In the genomic region with DNA sequence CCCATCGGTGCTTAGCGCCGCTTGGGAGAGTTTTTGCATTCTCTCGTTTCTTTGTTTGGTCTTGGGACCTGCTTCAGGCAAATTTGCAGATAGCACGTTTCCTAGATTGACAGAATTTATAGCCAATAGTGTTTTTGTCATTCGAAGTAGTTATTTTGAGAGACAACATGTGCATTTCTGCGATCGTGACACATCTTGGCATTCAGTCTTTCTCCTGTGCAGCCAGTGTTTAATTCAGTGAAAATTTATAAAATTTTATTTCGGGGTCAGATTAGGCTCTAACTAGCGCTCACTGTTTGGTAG, we compare ENCODE assay signal across 8 cellular contexts. TPM values are rescaled to one million over a fixed set of nuclear protein-coding genes. Genes with fewer than 3 reads are reported as not detected.
DNase-seq lines count a peak whose midpoint lies in the region; ATAC-seq and TF ChIP-seq lines count a peak whose summit lies in the region.

No MANE protein-coding gene starts in this region.

- H3K4me1 ChIP-seq in HUES6 (ENCODE audit: control insufficient read depth, insufficient read depth, low read length), result no peaks in the 10 kb centered on the region
- H3K4me1 ChIP-seq in right lobe of liver, result peaks cover 0 to 15% (median 5%) of the 10 kb centered on the region in 4 donors
- peaks cover 10 to 23% (median 14%) of the 10 kb centered on the region in 4 donors for H3K4me1 ChIP-seq in upper lobe of left lung

- H3K27me3 ChIP-seq in HUES6 (ENCODE audit: control insufficient read depth, insufficient read depth, low read length) (no peaks in the 10 kb centered on the region), right lobe of liver (no peaks in the 10 kb centered on the region), upper lobe of left lung (no peaks in the 10 kb centered on the region)

- H3K9ac ChIP-seq in HUES6 (ENCODE audit: low read length), result peak overlapping the region; percentile 97

- H3K9me3 ChIP-seq in HUES6 (ENCODE audit: control insufficient read depth, insufficient read depth, low read depth, low read length) (peaks cover 10% of the 10 kb centered on the region), right lobe of liver (no peaks in the 10 kb centered on the region), upper lobe of left lung (peaks cover 0 to 7% (median 0%) of the 10 kb centered on the region in 4 donors)

- WGBS in right lobe of liver (ENCODE audit: insufficient coverage, low coverage, low lambda C conversion rate, missing lambda C conversion rate), result 6% methylated on average over 6 of the region's 10 CpGs
- 9% methylated on average over 10 of the region's 10 CpGs for WGBS in upper lobe of left lung, 2 donors

- ATAC-seq in GM19324 (IDR thresholded peaks at IDR 0.05; ENCODE audit: low FRiP score, unreplicated experiment) (peak; percentile 25), right lobe of liver (no peak), upper lobe of left lung (ENCODE audit: low FRiP score in 2 of 2) (no peak)

- TF ChIP-seq CTCF in right lobe of liver (IDR thresholded peaks at IDR 0.05) (no peak), upper lobe of left lung (IDR thresholded peaks at IDR 0.05) (no peak)

- intact Hi-C loops in right lobe of liver (cut with DNase I), result no loop called here

- TF ChIP-seq POLR2A in right lobe of liver (IDR thresholded peaks at IDR 0.05) (no peak), upper lobe of left lung (IDR thresholded peaks at IDR 0.05) (no peak)

- peaks cover 39% of the 10 kb centered on the region for H3K36me3 ChIP-seq in HUES6 (ENCODE audit: control insufficient read depth, insufficient read depth, low read length)
- peaks cover 0 to 3% (median under 1%) of the 10 kb centered on the region in 4 donors for H3K36me3 ChIP-seq in right lobe of liver
- peaks cover 0 to 11% (median 0%) of the 10 kb centered on the region in 4 donors for H3K36me3 ChIP-seq in upper lobe of left lung

- DNase-seq in Ammon's horn (ENCODE audit: low spot score), result peak; percentile 35
- DNase-seq in astrocyte of the hippocampus (ENCODE audit: low read depth, low spot score), result peak; percentile 69
- no peak for DNase-seq in right lobe of liver
- no peak for DNase-seq in upper lobe of left lung
- no peak for DNase-seq in NCI-H128 (lab: John Stamatoyannopoulos, UW; ENCODE audit: unreplicated experiment)
- DNase-seq in AG08395 (ENCODE audit: low spot score), result no peak

- H3K4me3 ChIP-seq in HUES6 (ENCODE audit: low read depth, low read length) (peak overlapping the region; percentile 94), right lobe of liver (peak overlapping the region; percentile 97 to 98 (median 97)), upper lobe of left lung (peak overlapping the region; percentile 78 to 99 (median 92))

- TF ChIP-seq EP300 in upper lobe of left lung (IDR thresholded peaks at IDR 0.05), result no peak

- H3K27ac ChIP-seq in HUES6 (ENCODE audit: low read depth, low read length), result peak overlapping the region; percentile 70
- peak overlapping the region; percentile 69 to 85 (median 74) for H3K27ac ChIP-seq in right lobe of liver
- peak overlapping the region; percentile 71 to 89 (median 85) for H3K27ac ChIP-seq in upper lobe of left lung

RNA-seq across cellular contexts. Expression of a gene that starts 0.8 kb away (rescaled TPM):
- total RNA-seq in right lobe of liver (10 to 100 TPM; 18.5 to 36.9 (median 31.4) TPM), upper lobe of left lung (10 to 100 TPM; 30.1 to 61.8 (median 45.5) TPM)

Comparison
In these comparisons a context has a peak if more than half of its experiments do, and no peak if none do; other contexts are left out.
1. DNase-seq: peak in Ammon's horn (single experiment) and astrocyte of the hippocampus (single experiment); none in right lobe of liver (0 of 3), upper lobe of left lung (0 of 2), NCI-H128 (single experiment) and AG08395 (single experiment).
2. Peak in every context shown above with its lines, with median percentiles within 50 percentile points of each other: H3K27ac ChIP-seq and H3K4me3 ChIP-seq.